20 cellular contexts compared by ENCODE assay signal in the genomic region with DNA sequence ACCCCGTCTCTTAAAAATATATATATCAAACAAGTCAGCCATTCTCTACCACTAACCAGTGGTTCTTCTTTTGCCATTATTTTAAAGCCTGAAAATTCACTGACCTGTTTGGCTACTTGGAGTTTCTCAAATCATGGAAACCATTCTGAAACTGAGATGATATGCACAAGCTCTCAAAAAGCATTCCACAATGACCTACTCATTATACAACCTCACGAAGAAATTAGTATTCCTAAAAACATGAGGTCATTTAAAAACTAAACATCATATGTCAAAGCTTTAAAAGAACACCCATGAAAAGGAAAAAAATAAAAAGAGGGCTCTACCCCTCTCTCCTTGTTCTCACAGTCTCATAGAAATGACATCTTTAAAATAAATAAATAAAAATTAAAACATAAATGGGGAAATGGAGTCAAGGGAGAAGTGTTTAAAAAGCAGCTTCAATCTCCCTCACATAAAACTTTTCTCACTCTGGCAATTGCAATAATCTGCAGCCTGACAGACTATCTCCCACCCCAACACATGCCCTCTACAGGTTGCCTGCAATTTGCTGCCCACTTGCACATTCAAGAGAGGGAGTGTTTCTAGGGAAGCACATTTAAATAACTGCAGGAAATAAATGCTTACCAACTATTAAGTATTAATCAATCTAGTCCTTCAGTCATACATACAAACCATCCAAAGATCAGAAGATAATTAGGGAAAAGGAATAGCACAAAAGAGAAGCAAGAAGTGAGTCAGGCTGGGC.
DNase-seq lines count a peak whose midpoint lies in the region; ATAC-seq, FAIRE-seq and TF ChIP-seq lines count a peak whose summit lies in the region.
"Had no signal": no experiment of that assay in that cellular context is flagged by ENCODE, and none has a peak within 500 bp of the region (broad histone marks: within the 10 kb centered on the region; RNA-seq: fewer than 3 reads in every experiment).

No MANE protein-coding gene starts in this region.

- POLR2A ChIA-PET in CD8-positive, alpha-beta memory T cell (lab: Charles Lee), result no interaction called here

- H3K27ac ChIP-seq in CD8-positive, alpha-beta memory T cell (ENCODE audit: low read depth, low read length), result no peak overlapping the region
- H3K27ac ChIP-seq in colonic mucosa, result no peak overlapping the region
- H3K27ac ChIP-seq: right atrium auricular region had no signal

- no peaks in the 10 kb centered on the region for H3K27me3 Mint-ChIP-seq in CD8-positive, alpha-beta memory T cell
- peaks cover 1 to 6% (median 5%) of the 10 kb centered on the region in 3 donors for H3K27me3 Mint-ChIP-seq in immature natural killer cell (ENCODE audit: low read depth in 3 of 3)
- H3K27me3 Mint-ChIP-seq: activated CD4-positive, alpha-beta T cell treated with anti-CD3 and anti-CD28 coated beads, Interleukin-2, amount 10 ng/mL, durations not matched to agents 7 days and 5 days; dendritic cell treated with granulocyte-macrophage colony-stimulating factor and Interleukin-4, amounts not matched to agents 40 ng/mL and 50 ng/mL, for 4 days had no signal

- no peak overlapping the region for H3K4me3 ChIP-seq in CD8-positive, alpha-beta memory T cell (ENCODE audit: low read length)
- no peak overlapping the region for H3K4me3 ChIP-seq in colonic mucosa
- H3K4me3 ChIP-seq: right atrium auricular region had no signal

- CTCF ChIA-PET in CD8-positive, alpha-beta memory T cell (lab: Charles Lee), result interaction anchor here (1.0 to 1.5 kb wide), 4 partner anchors 17 to 87 kb away, joined by 3 to 4 read pairs (median 4); no protein-coding TSS in a partner anchor

- H3K4me3 Mint-ChIP-seq in CD8-positive, alpha-beta memory T cell, result no peak overlapping the region
- no peak overlapping the region for H3K4me3 Mint-ChIP-seq in immature natural killer cell
- H3K4me3 Mint-ChIP-seq: activated CD4-positive, alpha-beta T cell treated with anti-CD3 and anti-CD28 coated beads, Interleukin-2, amount 10 ng/mL, durations not matched to agents 7 days and 5 days; dendritic cell treated with granulocyte-macrophage colony-stimulating factor and Interleukin-4, amounts not matched to agents 40 ng/mL and 50 ng/mL, for 4 days had no signal

- H3K36me3 Mint-ChIP-seq in CD8-positive, alpha-beta memory T cell, result peaks cover 0 to 65% (median 16%) of the 10 kb centered on the region in 3 donors
- H3K36me3 Mint-ChIP-seq in immature natural killer cell, result peaks cover 7 to 29% (median 10%) of the 10 kb centered on the region in 3 donors

- no peak for FAIRE-seq in GM12892 (lab: Jason Lieb, UNC)
- FAIRE-seq: bronchial epithelial cell had no signal

- peak overlapping the region; percentile 9 to 96 (median 66) for H3K27ac Mint-ChIP-seq in CD8-positive, alpha-beta memory T cell
- peak overlapping the region; percentile 12 to 96 (median 78) for H3K27ac Mint-ChIP-seq in immature natural killer cell
- H3K27ac Mint-ChIP-seq: activated CD4-positive, alpha-beta T cell treated with anti-CD3 and anti-CD28 coated beads, Interleukin-2, amount 10 ng/mL, durations not matched to agents 7 days and 5 days; dendritic cell treated with granulocyte-macrophage colony-stimulating factor and Interleukin-4, amounts not matched to agents 40 ng/mL and 50 ng/mL, for 4 days had no signal

- in situ Hi-C loops in GM13977 (cut with MboI; ENCODE audit: low pct_unique_long_range_greater_than_20kb, low sequenced_read_pairs, unreplicated experiment), result no loop called here
- in situ Hi-C loops in SK-MEL-5 (cut with HindIII; ENCODE audit: low pct_unique_long_range_greater_than_20kb, low sequenced_read_pairs), result no loop called here

- H3K9me3 ChIP-seq in CD8-positive, alpha-beta memory T cell (ENCODE audit: low read length), result no peaks in the 10 kb centered on the region
- no peaks in the 10 kb centered on the region for H3K9me3 ChIP-seq in colonic mucosa
- H3K9me3 ChIP-seq: right atrium auricular region had no signal

- intact Hi-C loops in colonic mucosa (cut with DNase I), result no loop called here

- no peak for TF ChIP-seq POLR2A in GM12892 (IDR thresholded peaks at IDR 0.05; ENCODE audit: low read depth, low read length)

- H3K9ac ChIP-seq in colonic mucosa (ENCODE audit: low read depth in 2 of 2, low read length in 2 of 2), result no peak overlapping the region

- no peak for ATAC-seq in HG03565 (IDR thresholded peaks at IDR 0.05; ENCODE audit: unreplicated experiment)

- H3K4me1 Mint-ChIP-seq in CD8-positive, alpha-beta memory T cell, result peaks cover 44 to 60% (median 57%) of the 10 kb centered on the region in 3 donors
- H3K4me1 Mint-ChIP-seq in immature natural killer cell, result peaks cover 46 to 59% of the 10 kb centered on the region in 2 donors

- peaks cover 24% of the 10 kb centered on the region for H3K4me1 ChIP-seq in CD8-positive, alpha-beta memory T cell (ENCODE audit: insufficient read depth, low read length)
- H3K4me1 ChIP-seq in colonic mucosa, result no peaks in the 10 kb centered on the region

- peaks cover 19% of the 10 kb centered on the region for H3K36me3 ChIP-seq in CD8-positive, alpha-beta memory T cell (ENCODE audit: insufficient read depth, low read length)
- no peaks in the 10 kb centered on the region for H3K36me3 ChIP-seq in colonic mucosa
- H3K36me3 ChIP-seq: right atrium auricular region had no signal

- no peaks in the 10 kb centered on the region for H3K27me3 ChIP-seq in CD8-positive, alpha-beta memory T cell (ENCODE audit: insufficient read depth, low read length, poor library complexity, severe bottlenecking)
- no peaks in the 10 kb centered on the region for H3K27me3 ChIP-seq in colonic mucosa
- H3K27me3 ChIP-seq: right atrium auricular region had no signal

- peak; percentile 9 for TF ChIP-seq CTCF in GM13977 (IDR thresholded peaks at IDR 0.05; ENCODE audit: extremely low read depth, insufficient read depth, missing control alignments)
- TF ChIP-seq CTCF in colonic mucosa (IDR thresholded peaks at IDR 0.05), result no peak

- H3K9me3 Mint-ChIP-seq in CD8-positive, alpha-beta memory T cell, result no peaks in the 10 kb centered on the region
- H3K9me3 Mint-ChIP-seq in immature natural killer cell, result no peaks in the 10 kb centered on the region
- H3K9me3 Mint-ChIP-seq: activated CD4-positive, alpha-beta T cell treated with anti-CD3 and anti-CD28 coated beads, Interleukin-2, amount 10 ng/mL, durations not matched to agents 7 days and 5 days; dendritic cell treated with granulocyte-macrophage colony-stimulating factor and Interleukin-4, amounts not matched to agents 40 ng/mL and 50 ng/mL, for 4 days had no signal

- DNase-seq in CD8-positive, alpha-beta memory T cell, result no peak
- DNase-seq in GM13977 (ENCODE audit: low spot score) (no peak), SK-MEL-5 (ENCODE audit: low read depth, low spot score) (peak; percentile 14), immature natural killer cell (no peak), colonic mucosa (no peak), medulla oblongata (ENCODE audit: extremely low spot score) (no peak), GM12892 (ENCODE audit: insufficient read length) (no peak)
- DNase-seq: activated CD4-positive, alpha-beta T cell treated with anti-CD3 and anti-CD28 coated beads, Interleukin-2, amount 10 ng/mL, durations not matched to agents 7 days and 5 days; activated CD8-positive, alpha-beta memory T cell treated with anti-CD3 and anti-CD28 coated beads, Interleukin-2, amount 50 U/mL, for 4 hours; activated effector memory CD4-positive, alpha-beta T cell treated with anti-CD3 and anti-CD28 coated beads, Interleukin-2, amount 50 U/mL, for 16 hours; KG1; NCI-H1930; NCI-H526 treated with DMSO at 0.1 percent for 48 hours; SHP77 treated with DMSO at 0.1 percent for 48 hours; stimulated activated CD8-positive, alpha-beta memory T cell treated with anti-CD3 and anti-CD28 coated beads, Interleukin-4, amount 100 ng/mL, for 48 hours; T-helper 1 cell had no signal
